17 cellular contexts compared by ENCODE assay signal in the genomic region with DNA sequence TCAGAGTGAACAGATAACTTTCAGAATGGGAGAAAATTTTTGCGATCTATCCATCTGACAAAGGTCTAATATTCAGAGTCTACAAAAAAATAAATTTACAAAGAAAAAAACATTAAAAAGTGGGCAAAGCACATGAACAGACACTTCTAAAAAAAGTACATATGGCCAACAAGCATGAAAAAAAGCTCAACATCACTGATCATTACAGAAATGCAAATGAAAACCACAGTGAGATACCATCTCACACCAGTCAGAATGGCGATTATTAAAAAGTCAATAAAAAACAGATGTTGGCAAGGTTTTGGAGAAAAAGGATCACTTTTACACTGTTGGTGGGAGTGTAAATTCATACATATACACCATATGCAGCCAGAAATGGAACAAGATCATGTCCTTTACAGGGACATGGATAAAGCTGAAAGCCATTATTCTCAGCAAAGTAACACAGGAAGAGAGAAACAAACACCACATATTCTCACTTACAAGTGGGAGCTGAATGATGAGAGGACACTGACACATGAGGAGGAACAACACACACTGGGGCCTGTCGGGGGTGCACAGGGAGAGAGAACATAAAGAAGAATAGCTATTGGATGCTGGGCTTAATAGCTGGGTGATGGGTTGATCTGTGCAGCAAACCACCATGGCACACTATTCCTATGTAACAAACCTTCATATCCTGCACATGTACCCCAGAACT.
"Had no signal": no experiment of that assay in that cellular context is flagged by ENCODE, and none has a peak within 500 bp of the region (broad histone marks: within the 10 kb centered on the region; RNA-seq: fewer than 3 reads in every experiment).

No MANE protein-coding gene starts in this region.

- H3K27me3 ChIP-seq: cardiac muscle cell, colonic mucosa, hepatocyte, left lung, tibial nerve, vagina had no signal

- H3K9me3 ChIP-seq: adrenal gland, colonic mucosa, left lung, vagina had no signal

- H3K36me3 ChIP-seq: adrenal gland, cardiac muscle cell, colonic mucosa, left lung, tibial nerve, vagina had no signal

- FAIRE-seq: keratinocyte had no signal

- H3K4me3 Mint-ChIP-seq: nephron had no signal

- H3K4me1 ChIP-seq: adrenal gland, colonic mucosa, left lung, tibial nerve, vagina had no signal

- H3K27ac ChIP-seq: adrenal gland, cardiac muscle cell, colonic mucosa, hepatocyte, left lung, tibial nerve, vagina had no signal

- ATAC-seq: esophagus mucosa, left lung, right cardiac atrium, SK-N-SH treated with all-trans-retinoic acid at 6 μM for 48 hours had no signal

- DNase-seq: activated CD8-positive, alpha-beta memory T cell treated with anti-CD3 and anti-CD28 coated beads, Interleukin-2, amount 50 U/mL, for 48 hours; activated naive CD4-positive, alpha-beta T cell treated with Interleukin-2 at 50 U/mL for 16 hours; adrenal gland; colonic mucosa; left lung; mesenchymal stem cell; nucleus accumbens; right cardiac atrium; stimulated activated CD4-positive, alpha-beta T cell treated with anti-CD3 and anti-CD28 coated beads, Interleukin-1b, Interleukin-23, amount 100 ng/mL, for 48 hours had no signal

- H3K4me3 ChIP-seq: adrenal gland, cardiac muscle cell, colonic mucosa, hepatocyte, left lung, tibial nerve, vagina had no signal
